In genomic region chr5:72109051-72109411, GRCh38 we compare ENCODE assay signal across 9 cellular contexts. TPM values are rescaled to one million over a fixed set of nuclear protein-coding genes. Genes with fewer than 3 reads are reported as not detected.
DNase-seq lines count a peak whose midpoint lies in the region; ATAC-seq and TF ChIP-seq lines count a peak whose summit lies in the region.
"Had no signal": no experiment of that assay in that cellular context is flagged by ENCODE, and none has a peak within 500 bp of the region (broad histone marks: within the 10 kb centered on the region; RNA-seq: fewer than 3 reads in every experiment).

No MANE protein-coding gene starts in this region.

- ATAC-seq in natural killer cell (no peak), aorta (ENCODE audit: low FRiP score) (no peak)
- no peak for ATAC-seq in natural killer cell treated with Interleukin-12 subunit alpha and Interleukin-12 subunit beta and Interleukin-15 and Interleukin-18, amount 100 ng/mL, for 72 hours

- H3K36me3 ChIP-seq in muscle layer of duodenum (ENCODE audit: control insufficient read depth in 1 of 2, insufficient read depth in 2 of 2, low read length in 2 of 2) (no peaks in the 10 kb centered on the region), aorta (ENCODE audit: control insufficient read depth in 1 of 2, insufficient read depth in 2 of 2, low read length in 1 of 2) (no peaks in the 10 kb centered on the region)

- H3K27ac Mint-ChIP-seq in natural killer cell (no peak overlapping the region), chondrocyte (ENCODE audit: unreplicated experiment) (peak overlapping the region; percentile 80)
- H3K27ac Mint-ChIP-seq in natural killer cell treated with Interleukin-12 subunit alpha and Interleukin-12 subunit beta and Interleukin-15 and Interleukin-18, amount 100 ng/mL, for 72 hours = no peak overlapping the region

- WGBS in aorta, 2 donors = 0% methylated on average over 2 of the region's 2 CpGs

- DNase-seq in natural killer cell (no peak), chondrocyte (ENCODE audit: low spot score) (no peak), aorta (no peak), glomerular visceral epithelial cell (ENCODE audit: extremely low spot score) (no peak), T-helper 9 cell (no peak)
- no peak for DNase-seq in natural killer cell treated with Interleukin-12 subunit alpha and Interleukin-12 subunit beta and Interleukin-15 and Interleukin-18, amount 100 ng/mL, for 72 hours (ENCODE audit: low spot score)
- no peak for DNase-seq in activated CD4-positive, CD25-positive, alpha-beta regulatory T cell treated with anti-CD3 and anti-CD28 coated beads, Interleukin-2, amount 50 U/mL, for 72 hours
- DNase-seq: NCI-H2081 treated with DMSO at 0.1 percent for 48 hours had no signal

- H3K4me1 ChIP-seq in muscle layer of duodenum (ENCODE audit: control insufficient read depth in 1 of 2, insufficient read depth in 2 of 2, low read length in 2 of 2) (peaks cover 0 to 11% of the 10 kb centered on the region in 2 donors), aorta (ENCODE audit: control insufficient read depth in 1 of 2, insufficient read depth in 2 of 2, low read length in 2 of 2) (peaks cover 0 to 2% of the 10 kb centered on the region in 2 donors)

- intact Hi-C loops in natural killer cell (cut with micrococcal nuclease) = no loop called here
- intact Hi-C loops in aorta (cut with DNase I) = loop anchor here (5.0 kb wide), 3 partner anchors 177 to 327 kb away; no protein-coding TSS in a partner anchor

- H3K9me3 Mint-ChIP-seq in natural killer cell = no peaks in the 10 kb centered on the region
- H3K9me3 Mint-ChIP-seq in natural killer cell treated with Interleukin-12 subunit alpha and Interleukin-12 subunit beta and Interleukin-15 and Interleukin-18, amount 100 ng/mL, for 72 hours = no peaks in the 10 kb centered on the region
- peaks cover 4% of the 10 kb centered on the region for H3K9me3 Mint-ChIP-seq in chondrocyte (ENCODE audit: low read depth)

- H3K27ac ChIP-seq in muscle layer of duodenum (ENCODE audit: low read length) (no peak overlapping the region), aorta (ENCODE audit: low read depth in 1 of 2, low read length in 2 of 2) (peak overlapping the region; percentile 93 to 96)

- H3K4me1 Mint-ChIP-seq in natural killer cell (peaks cover 0 to 11% of the 10 kb centered on the region in 2 donors), chondrocyte (ENCODE audit: low read depth) (peaks cover 52% of the 10 kb centered on the region)
- H3K4me1 Mint-ChIP-seq in natural killer cell treated with Interleukin-12 subunit alpha and Interleukin-12 subunit beta and Interleukin-15 and Interleukin-18, amount 100 ng/mL, for 72 hours (ENCODE audit: low read depth in 2 of 2) = peaks cover 0 to 5% of the 10 kb centered on the region in 2 donors

- H3K9me3 ChIP-seq in muscle layer of duodenum (ENCODE audit: control insufficient read depth in 1 of 2, low read length in 2 of 2) (no peaks in the 10 kb centered on the region), aorta (ENCODE audit: control insufficient read depth, low read length) (no peaks in the 10 kb centered on the region)

- TF ChIP-seq CTCF in natural killer cell (IDR thresholded peaks at IDR 0.05) (no peak), chondrocyte (IDR thresholded peaks at IDR 0.05) (no peak)

- H3K36me3 Mint-ChIP-seq in natural killer cell = no peaks in the 10 kb centered on the region
- no peaks in the 10 kb centered on the region for H3K36me3 Mint-ChIP-seq in natural killer cell treated with Interleukin-12 subunit alpha and Interleukin-12 subunit beta and Interleukin-15 and Interleukin-18, amount 100 ng/mL, for 72 hours
- peaks cover 11% of the 10 kb centered on the region for H3K36me3 Mint-ChIP-seq in chondrocyte (ENCODE audit: low read depth)

- H3K27me3 Mint-ChIP-seq in natural killer cell (ENCODE audit: low read depth in 2 of 2) (peaks cover 52 to 70% of the 10 kb centered on the region in 2 donors), chondrocyte (ENCODE audit: low read depth) (no peaks in the 10 kb centered on the region)
- H3K27me3 Mint-ChIP-seq in natural killer cell treated with Interleukin-12 subunit alpha and Interleukin-12 subunit beta and Interleukin-15 and Interleukin-18, amount 100 ng/mL, for 72 hours = peaks cover 52 to 66% of the 10 kb centered on the region in 2 donors

- H3K4me3 ChIP-seq in muscle layer of duodenum (ENCODE audit: low read depth in 1 of 2, low read length in 2 of 2) = peak overlapping the region; percentile 57 to 86
- H3K4me3 ChIP-seq in aorta (ENCODE audit: low read length in 2 of 2) = peak overlapping the region; percentile 88 to 96

- H3K27me3 ChIP-seq in muscle layer of duodenum (ENCODE audit: low read depth, low read length) (no peaks in the 10 kb centered on the region), aorta (ENCODE audit: control insufficient read depth in 1 of 2, insufficient read depth in 2 of 2, low read length in 1 of 2) (no peaks in the 10 kb centered on the region)

- H3K4me3 Mint-ChIP-seq in natural killer cell (peak overlapping the region; percentile 25), chondrocyte (ENCODE audit: unreplicated experiment) (peak overlapping the region; percentile 97)
- no peak overlapping the region for H3K4me3 Mint-ChIP-seq in natural killer cell treated with Interleukin-12 subunit alpha and Interleukin-12 subunit beta and Interleukin-15 and Interleukin-18, amount 100 ng/mL, for 72 hours

RNA-seq across cellular contexts. Expression of gene MAP1B, which starts 1.8 kb away (rescaled TPM):
- total RNA-seq in natural killer cell (under 1 TPM in 2 of 3 donors, not detected in 1; 0.07 to 0.31 TPM), chondrocyte (316 to 411 TPM (median 409 TPM) in 3 replicates), aorta (100 to 1,000 TPM; 382 to 754 TPM)
- under 1 TPM; 0.06 to 0.14 TPM for total RNA-seq in natural killer cell treated with Interleukin-12 subunit alpha and Interleukin-12 subunit beta and Interleukin-15 and Interleukin-18, amount 100 ng/mL, for 72 hours
- polyA plus RNA-seq in aorta = 10 to 100 TPM; 27.2 to 66.5 TPM

Comparison
In these comparisons a context has a peak if more than half of its experiments do, and no peak if none do; other contexts are left out.
1. RNA of gene MAP1B, which starts 1.8 kb away (total RNA-seq): 382 to 754 TPM in aorta and 316 to 411 TPM in chondrocyte; 0.06 to 0.14 TPM in natural killer cell treated with Interleukin-12 subunit alpha and Interleukin-12 subunit beta and Interleukin-15 and Interleukin-18, amount 100 ng/mL, for 72 hours and 0.07 to 0.31 TPM in natural killer cell; every median in the first group is over 100 times any median in the second.